Comparison of ENCODE assay signal across 1 cellular context in the genomic region with DNA sequence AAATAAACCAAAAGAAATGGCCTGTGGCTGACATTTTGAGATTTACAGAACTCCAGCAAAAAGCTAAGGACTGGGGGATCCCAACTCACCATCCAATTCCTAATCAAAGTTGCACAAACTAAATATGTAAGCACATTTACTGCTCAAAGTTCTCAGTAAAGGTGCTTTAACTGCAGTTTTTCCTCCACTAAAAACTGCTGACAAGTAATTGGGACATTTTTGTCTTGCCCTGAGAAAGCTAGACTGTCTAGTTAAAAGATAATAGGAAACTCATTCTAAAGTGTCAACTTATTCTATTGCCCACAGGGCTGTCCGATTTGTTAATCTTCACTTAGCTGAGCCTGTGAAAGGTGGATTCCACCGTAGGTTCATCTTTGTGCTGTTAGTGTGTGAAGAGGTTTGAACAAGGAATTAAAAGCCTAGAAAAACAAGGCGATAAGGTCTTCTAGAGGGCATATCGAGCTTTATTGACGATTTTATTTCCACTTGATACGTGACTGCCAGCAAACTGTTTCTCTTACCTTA.
TF ChIP-seq lines count a peak whose summit lies in the region.

No MANE protein-coding gene starts in this region.

TF ChIP-seq in HepG2, 621 proteins besides CTCF, POLR2A, EP300 and RAD21:
- no peak for TF ChIP-seq ATF7 (IDR thresholded peaks at IDR 0.05)
- no peak for TF ChIP-seq ATF7 (CRISPR knock-in tag; IDR thresholded peaks at IDR 0.05)
- 0 out of 2 replicates have a peak, but pooled peaks have one; percentile 38 for TF ChIP-seq MAFF (IDR thresholded peaks at IDR 0.05; ENCODE audit: low read depth, low read length)
- peak; percentile 14 to 58; a peak in 2 of 4 replicates for TF ChIP-seq MAFK (conservative IDR thresholded peaks at IDR 0.05 in 1 of 2, IDR thresholded peaks at IDR 0.05 in 1 of 2; ENCODE audit: low read length in 2 of 2)
